15 cellular contexts compared by ENCODE assay signal in genomic region chr13:73958657-73959397, GRCh38.
"Had no signal": no experiment of that assay in that cellular context is flagged by ENCODE, and none has a peak within 500 bp of the region (broad histone marks: within the 10 kb centered on the region; RNA-seq: fewer than 3 reads in every experiment).

No MANE protein-coding gene starts in this region.

- H3K27me3 ChIP-seq: tibial nerve had no signal

- H3K4me1 ChIP-seq: lower lobe of right lung, parathyroid adenoma had no signal

- DNase-seq: activated CD4-positive, alpha-beta T cell treated with anti-CD3 and anti-CD28 coated beads, Interleukin-2, amount 50 U/mL, for 48 hours; activated CD4-positive, CD25-positive, alpha-beta regulatory T cell treated with anti-CD3 and anti-CD28 coated beads, Interleukin-2, amount 50 U/mL, for 72 hours; activated CD8-positive, alpha-beta memory T cell treated with anti-CD3 and anti-CD28 coated beads, Interleukin-2, amount 10 ng/mL, durations not matched to agents 7 days and 5 days; activated gamma-delta T cell; activated T-cell treated with anti-CD3 and anti-CD28 coated beads, Interleukin-2, amount 50 U/mL, for 4 hours; cortex of kidney; effector memory CD4-positive, alpha-beta T cell; erythroblast; hippocampal formation; lower lobe of right lung; midbrain; naive B cell had no signal

- H3K4me3 ChIP-seq: lower lobe of right lung, skin epidermis, tibial nerve had no signal

- H3K36me3 ChIP-seq: lower lobe of right lung, tibial nerve had no signal

- H2AFZ ChIP-seq: parathyroid adenoma had no signal

- H3K9ac ChIP-seq: parathyroid adenoma had no signal

- H3K27ac ChIP-seq: lower lobe of right lung, parathyroid adenoma, skin epidermis, tibial nerve had no signal

- H3K9me3 ChIP-seq: lower lobe of right lung, tibial nerve had no signal

- H3K79me2 ChIP-seq: parathyroid adenoma had no signal
